ENCODE assay signal across 8 cellular contexts in genomic region chr20:17530716-17531536, GRCh38. TPM values are rescaled to one million over a fixed set of nuclear protein-coding genes. Genes with fewer than 3 reads are reported as not detected.
DNase-seq lines count a peak whose midpoint lies in the region; ATAC-seq and TF ChIP-seq lines count a peak whose summit lies in the region.

TSS of gene BFSP1 (minus strand) at chr20:17531379. CDS start at chr20:17531329, 50 bp downstream.

- H3K56ac ChIP-seq in IMR-90 (ENCODE audit: extremely low read depth, insufficient read depth, low read length): 0 out of 2 replicates have a peak within 1 kb of the TSS, but pooled peaks have one; percentile 13

- peak within 1 kb of the TSS; percentile 31 for H4K5ac ChIP-seq in IMR-90 (ENCODE audit: low read depth, low read length)

- TF ChIP-seq RAD21 in IMR-90 (IDR thresholded peaks at IDR 0.05; ENCODE audit: low read length): no peak

- H3K9ac ChIP-seq in IMR-90 (ENCODE audit: low read depth, low read length) (peak within 1 kb of the TSS; percentile 68), trophoblast cell (ENCODE audit: low read length) (peak within 1 kb of the TSS; percentile 82)

- H3K27ac ChIP-seq in IMR-90 (ENCODE audit: insufficient read depth, low read length) (peak within 1 kb of the TSS; percentile 44), trophoblast cell (ENCODE audit: low read depth, low read length) (no peak within 1 kb of the TSS), uterus (peak within 1 kb of the TSS; percentile 61 to 71)

- dilution Hi-C loops in IMR-90 (cut with HindIII; ENCODE audit: low sequenced_read_pairs, unreplicated experiment): no loop called here

- 1% methylated on average over 62 of the region's 106 CpGs; no CpG with 5 or more reads in 1 of the 2 experiments for WGBS in IMR-90 (ENCODE audit: extremely low coverage in 2 of 2, insufficient read length in 1 of 2), 2 experiments
- WGBS in trophoblast cell (ENCODE audit: extremely low coverage, insufficient coverage, insufficient read length): no CpG with 5 or more reads among the region's 106 CpGs

- peak; percentile 89 for DNase-seq in ELF-1 (ENCODE audit: low read depth, low spot score)
- DNase-seq in IMR-90: peak; percentile 52
- DNase-seq in SHP77 (lab: John Stamatoyannopoulos, UW): peak; percentile 74 to 93
- DNase-seq in activated naive CD8-positive, alpha-beta T cell treated with anti-CD3 and anti-CD28 coated beads, Interleukin-2, amount 50 U/mL, for 16 hours (ENCODE audit: low read depth, low spot score): peak; percentile 6
- DNase-seq in left cardiac atrium: peak; percentile 56
- peak; percentile 46 to 71 for DNase-seq in trophoblast cell
- peak; percentile 28 to 49 for DNase-seq in uterus

- CTCF ChIA-PET in IMR-90 (lab: Yijun Ruan, JAX): interaction anchor here (0.9 to 1.0 kb wide), 2 partner anchors 26 to 32 kb away, joined by 3 read pairs; no protein-coding TSS in a partner anchor

- TF ChIP-seq POLR2A in IMR-90 (IDR thresholded peaks at IDR 0.05; ENCODE audit: low read depth, low read length) (no peak), uterus (IDR thresholded peaks at IDR 0.05) (no peak)

- H3K18ac ChIP-seq in IMR-90 (ENCODE audit: low read depth, low read length) (peak within 1 kb of the TSS; percentile 2; the same call in 1 of the 2 replicates), trophoblast cell (ENCODE audit: low read length) (peak within 1 kb of the TSS; percentile 38)

- H2BK5ac ChIP-seq in IMR-90 (ENCODE audit: low read depth, low read length, poor library complexity, severe bottlenecking) (peak within 1 kb of the TSS; percentile 17), trophoblast cell (ENCODE audit: low read depth, low read length, poor library complexity) (no peak within 1 kb of the TSS)

- H4K8ac ChIP-seq in IMR-90 (ENCODE audit: low read depth in 2 of 2, low read length in 2 of 2) (peak within 1 kb of the TSS; percentile 63 to 93; a peak in 3 of 4 replicates), trophoblast cell (ENCODE audit: low read depth, low read length) (peak within 1 kb of the TSS; percentile 73)

- no peaks in the 10 kb centered on the region for H3K79me1 ChIP-seq in IMR-90 (ENCODE audit: low read depth in 1 of 2, low read length in 2 of 2)
- peaks cover 6% of the 10 kb centered on the region for H3K79me1 ChIP-seq in trophoblast cell (ENCODE audit: low read length)

- H3K4me3 ChIP-seq in IMR-90 (ENCODE audit: insufficient read depth, low read depth, low read length) (peak within 1 kb of the TSS; percentile 62), trophoblast cell (ENCODE audit: low read depth, low read length) (peak within 1 kb of the TSS; percentile 73), uterus (peak within 1 kb of the TSS; percentile 3 to 56)

- H3K4me1 ChIP-seq in IMR-90 (ENCODE audit: control insufficient read depth, insufficient read depth, low read length) (0 out of 2 replicates have a peak, but pooled peaks cover 2% of the 10 kb centered on the region), trophoblast cell (ENCODE audit: control insufficient read depth in 1 of 2, insufficient read depth in 2 of 2, low read length in 2 of 2) (no peaks in the 10 kb centered on the region), uterus (no peaks in the 10 kb centered on the region)

- no peaks in the 10 kb centered on the region for H3K79me2 ChIP-seq in trophoblast cell (ENCODE audit: control insufficient read depth, insufficient read depth, low read length, poor library complexity)

- H3K14ac ChIP-seq in IMR-90 (replicated peaks; ENCODE audit: low read depth, low read length) (peak within 1 kb of the TSS; percentile 98), trophoblast cell (ENCODE audit: low read length) (peak within 1 kb of the TSS; percentile 39)

- POLR2A ChIA-PET in IMR-90 (lab: Charles Lee; ENCODE audit: unreplicated experiment): no interaction called here

- peak within 1 kb of the TSS; percentile 38 for H4K12ac ChIP-seq in trophoblast cell (ENCODE audit: low read depth, low read length)

- H3K4ac ChIP-seq in IMR-90 (ENCODE audit: low read depth, low read length) (peak within 1 kb of the TSS; percentile 82), trophoblast cell (ENCODE audit: low read depth, low read length) (no peak within 1 kb of the TSS)

- peak within 1 kb of the TSS; percentile 64; the same call in 1 of the 2 replicates for H2BK20ac ChIP-seq in IMR-90 (ENCODE audit: low read depth, low read length)

- TF ChIP-seq CTCF in IMR-90 (conservative IDR thresholded peaks at IDR 0.05; ENCODE audit: low read depth, low read length) (no peak), uterus (IDR thresholded peaks at IDR 0.05) (no peak)

- H2AK9ac ChIP-seq in IMR-90 (replicated peaks; ENCODE audit: low read depth, low read length, poor library complexity): peak within 1 kb of the TSS; percentile 90

- H2AK5ac ChIP-seq in IMR-90 (ENCODE audit: low read depth, low read length) (no peak within 1 kb of the TSS; the same call in 1 of the 2 replicates), trophoblast cell (ENCODE audit: low read length) (no peak within 1 kb of the TSS)

- no peaks in the 10 kb centered on the region; the same call in 1 of the 2 replicates for H3K9me1 ChIP-seq in IMR-90 (ENCODE audit: insufficient read depth, low read length)

- H2AFZ ChIP-seq in IMR-90 (replicated peaks; ENCODE audit: low read length, poor library complexity) (peak within 1 kb of the TSS; percentile 95), trophoblast cell (ENCODE audit: insufficient read depth, low read length, poor library complexity) (peak within 1 kb of the TSS; percentile 77)

- H3K9me3 ChIP-seq in IMR-90 (ENCODE audit: control insufficient read depth, insufficient read depth, low read length): no peaks in the 10 kb centered on the region
- no peaks in the 10 kb centered on the region for H3K9me3 ChIP-seq in trophoblast cell (ENCODE audit: insufficient read depth, low read depth, low read length)
- no peaks in the 10 kb centered on the region for H3K9me3 ChIP-seq in uterus

- ATAC-seq in IMR-90 (ENCODE audit: low read depth) (peak; percentile 86), left cardiac atrium (peak; percentile 86 to 90), GM21737 (IDR thresholded peaks at IDR 0.05; ENCODE audit: unreplicated experiment) (no peak)

- peak within 1 kb of the TSS; percentile 98 for H3K23ac ChIP-seq in IMR-90 (ENCODE audit: low read depth, low read length)
- no peak within 1 kb of the TSS for H3K23ac ChIP-seq in trophoblast cell (ENCODE audit: low read length)

- H3K4me2 ChIP-seq in IMR-90 (ENCODE audit: low read depth, low read length): peak within 1 kb of the TSS; percentile 87
- H3K4me2 ChIP-seq in trophoblast cell (ENCODE audit: low read length): peak within 1 kb of the TSS; percentile 84

- BruUV-seq in IMR-90 (replicated peaks; lab: Mats Ljungman, UMichigan): no TSS peak

- in situ Hi-C loops in IMR-90 (cut with MboI; ENCODE audit: low sequenced_read_pairs): no loop called here

- H3K36me3 ChIP-seq in IMR-90 (ENCODE audit: control insufficient read depth, insufficient read depth, low read length) (no peaks in the 10 kb centered on the region), trophoblast cell (ENCODE audit: control insufficient read depth in 1 of 2, insufficient read depth in 2 of 2, low read length in 2 of 2) (no peaks in the 10 kb centered on the region), uterus (no peaks in the 10 kb centered on the region)

- peak within 1 kb of the TSS; percentile 7; the same call in 1 of the 3 replicates for H2BK15ac ChIP-seq in IMR-90 (ENCODE audit: low read depth, low read length)

- intact Hi-C loops in IMR-90 (cut with micrococcal nuclease) (loop anchor here (10.0 kb wide), 1 partner anchor 404 kb away; no protein-coding TSS in a partner anchor), left cardiac atrium (cut with DNase I) (no loop called here), uterus (cut with DNase I; ENCODE audit: low total_unique reads) (no loop called here)

- H4K91ac ChIP-seq in IMR-90 (ENCODE audit: insufficient read depth, low read depth, low read length) (peak within 1 kb of the TSS; percentile 71), trophoblast cell (ENCODE audit: low read depth, low read length) (peak within 1 kb of the TSS; percentile 20)

- H2BK120ac ChIP-seq in IMR-90 (ENCODE audit: low read depth, low read length): peak within 1 kb of the TSS; percentile 90
- peak within 1 kb of the TSS; percentile 34 for H2BK120ac ChIP-seq in trophoblast cell (ENCODE audit: insufficient read depth, low read length, poor library complexity)

- H2BK12ac ChIP-seq in trophoblast cell (ENCODE audit: low read length): peak within 1 kb of the TSS; percentile 52

- no peaks in the 10 kb centered on the region for H4K20me1 ChIP-seq in IMR-90 (ENCODE audit: insufficient read depth, low read length)

- no peaks in the 10 kb centered on the region for H3K27me3 ChIP-seq in IMR-90 (ENCODE audit: control insufficient read depth, insufficient read depth, low read length)
- H3K27me3 ChIP-seq in trophoblast cell (ENCODE audit: insufficient read depth, low read length): no peaks in the 10 kb centered on the region
- no peaks in the 10 kb centered on the region for H3K27me3 ChIP-seq in uterus

TF ChIP-seq in IMR-90, 13 proteins besides CTCF, POLR2A, EP300 and RAD21:
- TF ChIP-seq CEBPB (IDR thresholded peaks at IDR 0.05; ENCODE audit: low read depth, low read length) (no peak), MAZ (IDR thresholded peaks at IDR 0.05; ENCODE audit: borderline replicate concordance, low read depth, low read length) (peak; percentile 8; the same call in 1 of the 2 replicates), MXI1 (IDR thresholded peaks at IDR 0.05; ENCODE audit: borderline replicate concordance, low read depth, low read length) (peak; percentile 19; the same call in 1 of the 2 replicates)

RNA-seq across cellular contexts. Expression of gene BFSP1, which starts in this region (rescaled TPM):
- total RNA-seq in IMR-90 (2012; rRNA removed): 1.9 and 2.0 TPM in 2 replicates
- 0.85 and 1.1 TPM in 2 replicates for polyA plus RNA-seq in IMR-90 (2012; rRNA removed)
- polyA plus RNA-seq in IMR-90 (2012; cell fraction: cytosol; rRNA removed): 0.78 and 1.1 TPM in 2 replicates
- 0.57 and 1.1 TPM in 2 replicates for polyA plus RNA-seq in IMR-90 (2012; cell fraction: nucleus; rRNA removed; ENCODE audit: low replicate concordance)
- under 1 TPM; 0.41 to 0.68 TPM for total RNA-seq in left cardiac atrium
- 2.2 and 2.7 TPM in 2 replicates for polyA plus RNA-seq in trophoblast cell (2013)
- 1 to 10 TPM; 1.5 to 5.1 (median 3.1) TPM for total RNA-seq in uterus

Comparison
In these comparisons a context has a peak if more than half of its experiments do, and no peak if none do; other contexts are left out.
1. Peak in DNase-seq and ATAC-seq in left cardiac atrium; RNA of the gene not detected or under 1 TPM.
2. DNase-seq: peak in every context shown above with its lines; median percentile 89 in ELF-1; 84 in SHP77; 58 in trophoblast cell; 56 in left cardiac atrium; 52 in IMR-90; 38 in uterus; 6 in activated naive CD8-positive, alpha-beta T cell treated with anti-CD3 and anti-CD28 coated beads, Interleukin-2, amount 50 U/mL, for 16 hours.